Comparison of ENCODE assay signal across 8 cellular contexts in genomic region chr1:1021010-1021845, GRCh38. TPM values are rescaled to one million over a fixed set of nuclear protein-coding genes. Genes with fewer than 3 reads are reported as not detected.
DNase-seq lines count a peak whose midpoint lies in the region; TF ChIP-seq lines count a peak whose summit lies in the region.

No MANE protein-coding gene starts in this region.

- H3K4me1 ChIP-seq in cardiac muscle cell (ENCODE audit: low read depth): peaks cover 8% of the 10 kb centered on the region

- H3K4me3 ChIP-seq in BJ (ENCODE audit: low read depth, low read length) (peak overlapping the region; percentile 78), WERI-Rb-1 (ENCODE audit: low read depth, low read length) (peak overlapping the region; percentile 48), cardiac muscle cell (peak overlapping the region; percentile 93), retinal pigment epithelial cell (ENCODE audit: low read length) (peak overlapping the region; percentile 72)

- CTCF ChIA-PET in BJ (lab: Yijun Ruan, JAX): interaction anchor here (0.8 to 4.7 kb wide), 3 partner anchors 11 to 43 kb away, joined by 3 to 20 read pairs (median 4); no protein-coding TSS in a partner anchor

- DNase-seq in BJ (ENCODE audit: low read depth): no peak
- DNase-seq in HK-2 (ENCODE audit: unreplicated experiment): peak; percentile 89
- DNase-seq in WERI-Rb-1: peak; percentile 53
- peak in 1 of 2 donors; percentile 76 for DNase-seq in cardiac muscle cell (ENCODE audit: low read depth in 1 of 2, low spot score in 1 of 2)
- no peak for DNase-seq in retinal pigment epithelial cell (ENCODE audit: low read depth)
- DNase-seq in Kasumi-1 (lab: John Stamatoyannopoulos, UW): no peak
- no peak for DNase-seq in NCI-H187 treated with DMSO at 0.1 percent for 48 hours (lab: John Stamatoyannopoulos, UW)
- DNase-seq in stimulated activated CD4-positive, alpha-beta T cell treated with anti-CD3 and anti-CD28 coated beads, Interleukin-15, amount 100 ng/mL, for 24 hours: no peak

- TF ChIP-seq CTCF in BJ (IDR thresholded peaks at IDR 0.05; ENCODE audit: insufficient read depth, low read depth, low read length) (no peak), WERI-Rb-1 (IDR thresholded peaks at IDR 0.05; ENCODE audit: low read depth, low read length) (no peak), cardiac muscle cell (IDR thresholded peaks at IDR 0.05; ENCODE audit: low read depth, low read length) (no peak), retinal pigment epithelial cell (conservative IDR thresholded peaks at IDR 0.05; ENCODE audit: low read depth, low read length) (no peak)

- H3K36me3 ChIP-seq in BJ (ENCODE audit: control insufficient read depth, insufficient read depth, low read length) (peaks cover 15% of the 10 kb centered on the region), WERI-Rb-1 (peaks cover 26% of the 10 kb centered on the region), cardiac muscle cell (no peaks in the 10 kb centered on the region)

- POLR2A ChIA-PET in BJ (lab: Charles Lee): no interaction called here

- no peaks in the 10 kb centered on the region for H3K27me3 ChIP-seq in BJ (ENCODE audit: control insufficient read depth, insufficient read depth, low read length)
- H3K27me3 ChIP-seq in WERI-Rb-1 (ENCODE audit: insufficient read depth, low read depth, severe bottlenecking): no peaks in the 10 kb centered on the region
- H3K27me3 ChIP-seq in cardiac muscle cell: no peaks in the 10 kb centered on the region

- H3K27ac ChIP-seq in WERI-Rb-1 (peak overlapping the region; percentile 65), cardiac muscle cell (no peak overlapping the region)

- no peaks in the 10 kb centered on the region for H3K9me3 ChIP-seq in WERI-Rb-1 (ENCODE audit: severe bottlenecking)
- H3K9me3 ChIP-seq in cardiac muscle cell (ENCODE audit: low read depth): no peaks in the 10 kb centered on the region

RNA-seq across cellular contexts. Expression of gene AGRN, which starts 1.3 kb away (rescaled TPM):
- 32.7 and 41.2 TPM in 2 replicates for polyA plus RNA-seq in BJ (2011; rRNA removed)
- polyA minus RNA-seq in BJ (2011; rRNA and poly(A)+ RNA removed): 20.4 and 22.9 TPM in 2 replicates
- 95.5 and 154 TPM in 2 replicates for total RNA-seq in cardiac muscle cell
- 23.5 and 30.6 TPM in 2 replicates for polyA plus RNA-seq in cardiac muscle cell

RNA-seq across cellular contexts. Expression of gene ISG15, which starts 7.9 kb away (rescaled TPM):
- polyA plus RNA-seq in BJ (2011; rRNA removed) (73.0 and 86.8 TPM in 2 replicates), cardiac muscle cell (68.2 and 110 TPM in 2 replicates)
- 8.7 and 9.7 TPM in 2 replicates for polyA minus RNA-seq in BJ (2011; rRNA and poly(A)+ RNA removed)
- 73.4 and 111 TPM in 2 replicates for total RNA-seq in cardiac muscle cell

RNA-seq across cellular contexts. Expression of gene HES4, which starts 21.3 kb away (rescaled TPM):
- 5.6 and 10.8 TPM in 2 replicates for polyA plus RNA-seq in BJ (2011; rRNA removed)
- polyA minus RNA-seq in BJ (2011; rRNA and poly(A)+ RNA removed): 1.7 and 2.0 TPM in 2 replicates
- total RNA-seq in cardiac muscle cell: 54.4 and 89.4 TPM in 2 replicates
- 45.7 and 83.6 TPM in 2 replicates for polyA plus RNA-seq in cardiac muscle cell

RNA-seq across cellular contexts. Expression of gene PERM1, which starts 39.3 kb away (rescaled TPM):
- polyA plus RNA-seq in BJ (2011; rRNA removed): not detected in 2 replicates
- polyA minus RNA-seq in BJ (2011; rRNA and poly(A)+ RNA removed): not detected in 2 replicates
- total RNA-seq in cardiac muscle cell: 0.49 and 1.0 TPM in 2 replicates
- 0.71 and 0.77 TPM in 2 replicates for polyA plus RNA-seq in cardiac muscle cell

RNA-seq across cellular contexts. Expression of gene RNF223, which starts 52.9 kb away (rescaled TPM):
- polyA plus RNA-seq in BJ (2011; rRNA removed): not detected in 2 replicates
- polyA minus RNA-seq in BJ (2011; rRNA and poly(A)+ RNA removed): not detected in 2 replicates
- total RNA-seq in cardiac muscle cell: 0.33 and 1.7 TPM in 2 replicates
- polyA plus RNA-seq in cardiac muscle cell: not detected in 2 replicates

Comparison
In these comparisons a context has a peak if more than half of its experiments do, and no peak if none do; other contexts are left out.
1. DNase-seq: peak in HK-2 (single experiment) and WERI-Rb-1 (single experiment); none in BJ (single experiment), retinal pigment epithelial cell (single experiment), Kasumi-1 (0 of 2), NCI-H187 treated with DMSO at 0.1 percent for 48 hours (single experiment) and stimulated activated CD4-positive, alpha-beta T cell treated with anti-CD3 and anti-CD28 coated beads, Interleukin-15, amount 100 ng/mL, for 24 hours (single experiment).
2. Peak in every context shown above with its lines, with median percentiles within 50 percentile points of each other: H3K4me3 ChIP-seq.